ENCODE assay signal across 8 cellular contexts in the genomic region with DNA sequence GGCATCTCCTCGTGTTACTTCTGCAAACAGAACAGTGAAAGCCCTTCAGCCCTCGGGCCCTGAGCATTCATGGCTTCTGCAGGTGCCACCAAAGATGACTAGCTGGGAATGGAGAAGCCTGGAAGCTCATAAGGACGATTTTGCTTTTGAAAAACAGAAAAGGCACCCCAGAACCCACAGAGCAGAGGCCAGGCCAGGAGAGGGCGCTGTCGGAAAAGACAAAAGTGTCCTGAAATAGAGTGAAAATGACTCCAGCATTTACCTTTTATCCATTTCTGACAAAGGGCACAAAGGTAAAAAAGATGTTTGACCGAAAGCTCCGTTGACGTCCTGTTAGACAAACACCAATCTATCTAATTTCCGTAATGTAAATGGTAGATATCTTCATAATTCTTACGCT. TPM values are rescaled to one million over a fixed set of nuclear protein-coding genes. Genes with fewer than 3 reads are reported as not detected.
DNase-seq lines count a peak whose midpoint lies in the region; ATAC-seq and TF ChIP-seq lines count a peak whose summit lies in the region.

No MANE protein-coding gene starts in this region.

- peaks cover 18% of the 10 kb centered on the region for H3K9me3 ChIP-seq in mesodermal cell (ENCODE audit: control insufficient read depth, low read length)

- 17 to 30% methylated on average over 5 of the region's 10 CpGs for WGBS in mesodermal cell (ENCODE audit: insufficient coverage in 2 of 2), 2 experiments

- H3K4me1 ChIP-seq in mesodermal cell (ENCODE audit: control insufficient read depth, insufficient read depth, low read length, poor library complexity, severe bottlenecking) = peaks cover 11% of the 10 kb centered on the region

- peaks cover 3% of the 10 kb centered on the region for H3K36me3 ChIP-seq in mesodermal cell (ENCODE audit: control insufficient read depth, insufficient read depth, low read length)

- no peak for ATAC-seq in GM21576 (IDR thresholded peaks at IDR 0.05; ENCODE audit: unreplicated experiment)

- peak overlapping the region; percentile 10 for H3K27ac ChIP-seq in mesodermal cell (ENCODE audit: low read depth, low read length, severe bottlenecking)

- DNase-seq in D341Med (ENCODE audit: low spot score) = peak; percentile 72
- peak; percentile 49 to 70 for DNase-seq in Kasumi-1 (lab: John Stamatoyannopoulos, UW)
- peak; percentile 15 to 47 for DNase-seq in cardiac fibroblast (ENCODE audit: low read depth in 2 of 2)
- peak; percentile 51 for DNase-seq in stimulated activated CD8-positive, alpha-beta memory T cell treated with anti-CD3 and anti-CD28 coated beads, Interleukin-4, amount 100 ng/mL, for 24 hours (ENCODE audit: low read depth)
- no peak for DNase-seq in NCI-H1048 (lab: John Stamatoyannopoulos, UW)

- H3K4me3 ChIP-seq in WI38 (ENCODE audit: low read depth, low read length) (no peak overlapping the region), cardiac fibroblast (replicated peaks in 1 of 2; ENCODE audit: low read depth in 2 of 2, low read length in 2 of 2) (no peak overlapping the region), mesodermal cell (ENCODE audit: extremely low read depth, insufficient read depth, low read length, poor library complexity, severe bottlenecking) (no peak overlapping the region)

- TF ChIP-seq CTCF in WI38 (IDR thresholded peaks at IDR 0.05; ENCODE audit: low read depth, low read length) = peak; percentile 31; the same call in 1 of the 2 replicates
- TF ChIP-seq CTCF in cardiac fibroblast (IDR thresholded peaks at IDR 0.05; ENCODE audit: low read depth, low read length) = peak; percentile 47

RNA-seq across cellular contexts. Expression of a gene that starts 37.6 kb away (rescaled TPM):
- 27.5 TPM for polyA plus RNA-seq in mesodermal cell (2013, experiment 1 of 2)
- polyA plus RNA-seq in mesodermal cell (2013, experiment 2 of 2) = 25.8 TPM
